In the genomic region with DNA sequence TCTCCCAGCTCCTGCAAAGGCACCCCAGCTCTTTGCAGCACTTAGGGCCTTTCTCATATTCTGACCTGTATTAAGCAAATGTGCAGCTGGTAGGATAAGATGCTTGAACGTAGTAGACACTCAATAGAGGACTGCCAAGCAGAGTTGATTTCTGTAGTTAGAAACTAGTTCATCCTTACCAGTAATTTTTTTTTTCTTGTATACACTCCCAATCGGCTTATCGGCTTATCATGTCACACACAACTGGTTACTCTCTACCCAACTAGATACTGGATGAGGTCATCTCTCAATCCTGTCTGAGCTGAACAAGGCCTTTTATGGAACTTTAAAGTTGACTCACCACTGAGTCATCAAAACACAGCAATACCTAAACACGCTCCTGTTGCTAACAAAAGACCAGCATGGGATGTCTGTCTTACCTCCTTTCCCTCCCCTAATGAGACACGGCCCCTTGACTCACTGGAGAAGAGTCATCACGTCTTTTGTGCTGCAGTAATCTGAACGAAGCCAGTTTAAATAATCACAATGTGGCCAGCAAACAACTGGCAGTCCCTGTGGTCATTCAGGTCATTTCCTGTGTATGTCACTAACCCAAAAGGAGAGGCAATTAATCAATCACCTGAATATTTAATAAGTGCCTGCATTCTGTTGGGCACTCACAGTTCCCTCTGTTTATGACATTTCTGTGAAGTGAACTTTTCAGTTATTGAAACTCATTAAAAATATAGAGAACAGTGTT, we compare ENCODE assay signal across 2 cellular contexts.
TF ChIP-seq lines count a peak whose summit lies in the region.

No MANE protein-coding gene starts in this region.

TF ChIP-seq in Ishikawa, 13 proteins besides CTCF, POLR2A, EP300 and RAD21 (continued from another document):
- TF ChIP-seq, protein P1, sequence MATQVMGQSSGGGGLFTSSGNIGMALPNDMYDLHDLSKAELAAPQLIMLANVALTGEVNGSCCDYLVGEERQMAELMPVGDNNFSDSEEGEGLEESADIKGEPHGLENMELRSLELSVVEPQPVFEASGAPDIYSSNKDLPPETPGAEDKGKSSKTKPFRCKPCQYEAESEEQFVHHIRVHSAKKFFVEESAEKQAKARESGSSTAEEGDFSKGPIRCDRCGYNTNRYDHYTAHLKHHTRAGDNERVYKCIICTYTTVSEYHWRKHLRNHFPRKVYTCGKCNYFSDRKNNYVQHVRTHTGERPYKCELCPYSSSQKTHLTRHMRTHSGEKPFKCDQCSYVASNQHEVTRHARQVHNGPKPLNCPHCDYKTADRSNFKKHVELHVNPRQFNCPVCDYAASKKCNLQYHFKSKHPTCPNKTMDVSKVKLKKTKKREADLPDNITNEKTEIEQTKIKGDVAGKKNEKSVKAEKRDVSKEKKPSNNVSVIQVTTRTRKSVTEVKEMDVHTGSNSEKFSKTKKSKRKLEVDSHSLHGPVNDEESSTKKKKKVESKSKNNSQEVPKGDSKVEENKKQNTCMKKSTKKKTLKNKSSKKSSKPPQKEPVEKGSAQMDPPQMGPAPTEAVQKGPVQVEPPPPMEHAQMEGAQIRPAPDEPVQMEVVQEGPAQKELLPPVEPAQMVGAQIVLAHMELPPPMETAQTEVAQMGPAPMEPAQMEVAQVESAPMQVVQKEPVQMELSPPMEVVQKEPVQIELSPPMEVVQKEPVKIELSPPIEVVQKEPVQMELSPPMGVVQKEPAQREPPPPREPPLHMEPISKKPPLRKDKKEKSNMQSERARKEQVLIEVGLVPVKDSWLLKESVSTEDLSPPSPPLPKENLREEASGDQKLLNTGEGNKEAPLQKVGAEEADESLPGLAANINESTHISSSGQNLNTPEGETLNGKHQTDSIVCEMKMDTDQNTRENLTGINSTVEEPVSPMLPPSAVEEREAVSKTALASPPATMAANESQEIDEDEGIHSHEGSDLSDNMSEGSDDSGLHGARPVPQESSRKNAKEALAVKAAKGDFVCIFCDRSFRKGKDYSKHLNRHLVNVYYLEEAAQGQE (IDR thresholded peaks at IDR 0.05; ENCODE audit: low read depth): no peak
- no peak for TF ChIP-seq CREB1 (IDR thresholded peaks at IDR 0.05; ENCODE audit: low read depth)
- peak; percentile 57; the same call in 1 of the 2 replicates for TF ChIP-seq CEBPB (IDR thresholded peaks at IDR 0.05)

TF ChIP-seq in SK-N-SH, 30 proteins besides CTCF, POLR2A, EP300 and RAD21 (continued from another document):
- TF ChIP-seq, protein P1 (IDR thresholded peaks at IDR 0.05; ENCODE audit: low read depth, low read length): peak; percentile 56
- TF ChIP-seq MEF2A (IDR thresholded peaks at IDR 0.05; ENCODE audit: borderline replicate concordance, low read depth) (peak; percentile 79; the same call in 1 of the 2 replicates), MXI1 (IDR thresholded peaks at IDR 0.05; ENCODE audit: low read depth, low read length) (no peak), TCF12 (IDR thresholded peaks at IDR 0.05) (peak; percentile 91), YY1 (IDR thresholded peaks at IDR 0.05; ENCODE audit: low read depth) (0 out of 2 replicates have a peak, but pooled peaks have one; percentile 15), POLR2AphosphoS5 (IDR thresholded peaks at IDR 0.05; ENCODE audit: low read depth, low read length) (peak; percentile 77; the same call in 1 of the 2 replicates)
- TF ChIP-seq, protein P2, sequence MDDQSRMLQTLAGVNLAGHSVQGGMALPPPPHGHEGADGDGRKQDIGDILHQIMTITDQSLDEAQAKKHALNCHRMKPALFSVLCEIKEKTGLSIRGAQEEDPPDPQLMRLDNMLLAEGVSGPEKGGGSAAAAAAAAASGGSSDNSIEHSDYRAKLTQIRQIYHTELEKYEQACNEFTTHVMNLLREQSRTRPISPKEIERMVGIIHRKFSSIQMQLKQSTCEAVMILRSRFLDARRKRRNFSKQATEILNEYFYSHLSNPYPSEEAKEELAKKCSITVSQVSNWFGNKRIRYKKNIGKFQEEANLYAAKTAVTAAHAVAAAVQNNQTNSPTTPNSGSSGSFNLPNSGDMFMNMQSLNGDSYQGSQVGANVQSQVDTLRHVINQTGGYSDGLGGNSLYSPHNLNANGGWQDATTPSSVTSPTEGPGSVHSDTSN (IDR thresholded peaks at IDR 0.05): peak; percentile 86
- TF ChIP-seq, protein P3, sequence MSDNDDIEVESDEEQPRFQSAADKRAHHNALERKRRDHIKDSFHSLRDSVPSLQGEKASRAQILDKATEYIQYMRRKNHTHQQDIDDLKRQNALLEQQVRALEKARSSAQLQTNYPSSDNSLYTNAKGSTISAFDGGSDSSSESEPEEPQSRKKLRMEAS (IDR thresholded peaks at IDR 0.05; ENCODE audit: low read depth): peak; percentile 92
- TF ChIP-seq, protein P4, sequence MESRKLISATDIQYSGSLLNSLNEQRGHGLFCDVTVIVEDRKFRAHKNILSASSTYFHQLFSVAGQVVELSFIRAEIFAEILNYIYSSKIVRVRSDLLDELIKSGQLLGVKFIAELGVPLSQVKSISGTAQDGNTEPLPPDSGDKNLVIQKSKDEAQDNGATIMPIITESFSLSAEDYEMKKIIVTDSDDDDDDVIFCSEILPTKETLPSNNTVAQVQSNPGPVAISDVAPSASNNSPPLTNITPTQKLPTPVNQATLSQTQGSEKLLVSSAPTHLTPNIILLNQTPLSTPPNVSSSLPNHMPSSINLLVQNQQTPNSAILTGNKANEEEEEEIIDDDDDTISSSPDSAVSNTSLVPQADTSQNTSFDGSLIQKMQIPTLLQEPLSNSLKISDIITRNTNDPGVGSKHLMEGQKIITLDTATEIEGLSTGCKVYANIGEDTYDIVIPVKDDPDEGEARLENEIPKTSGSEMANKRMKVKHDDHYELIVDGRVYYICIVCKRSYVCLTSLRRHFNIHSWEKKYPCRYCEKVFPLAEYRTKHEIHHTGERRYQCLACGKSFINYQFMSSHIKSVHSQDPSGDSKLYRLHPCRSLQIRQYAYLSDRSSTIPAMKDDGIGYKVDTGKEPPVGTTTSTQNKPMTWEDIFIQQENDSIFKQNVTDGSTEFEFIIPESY (IDR thresholded peaks at IDR 0.05; ENCODE audit: borderline replicate concordance, low read depth): peak; percentile 64; the same call in 1 of the 2 replicates
